Comparison of ENCODE assay signal across 21 cellular contexts in genomic region chr4:19187709-19188108, GRCh38.
A peak's percentile ranks its signal among the peaks of the same experiment; 100 is the strongest.
DNase-seq lines count a peak whose midpoint lies in the region; TF ChIP-seq lines count a peak whose summit lies in the region.
"Had no signal": no experiment of that assay in that cellular context is flagged by ENCODE, and none has a peak within 500 bp of the region (broad histone marks: within the 10 kb centered on the region; RNA-seq: fewer than 3 reads in every experiment).

No MANE protein-coding gene starts in this region.

- H2BK5ac ChIP-seq in mesenchymal stem cell (ENCODE audit: low read depth, low read length, poor library complexity, severe bottlenecking) = peak overlapping the region; percentile 62
- H2BK5ac ChIP-seq in neuronal stem cell (ENCODE audit: low read length) = no peak overlapping the region

- H3K18ac ChIP-seq in mesenchymal stem cell (ENCODE audit: low read depth in 1 of 2, low read length in 2 of 2) (no peak overlapping the region), neuronal stem cell (ENCODE audit: low read length) (no peak overlapping the region)

- no peak overlapping the region for H2BK12ac ChIP-seq in mesenchymal stem cell (ENCODE audit: low read length in 2 of 2)
- no peak overlapping the region for H2BK12ac ChIP-seq in neuronal stem cell (ENCODE audit: low read length)

- TF ChIP-seq EP300 in transverse colon (IDR thresholded peaks at IDR 0.05; ENCODE audit: low read depth) = no peak

- H3K4me3 ChIP-seq in colonic mucosa (no peak overlapping the region), mesenchymal stem cell (ENCODE audit: insufficient read depth in 1 of 2, low read depth in 1 of 2, low read length in 2 of 2) (no peak overlapping the region), neuronal stem cell (ENCODE audit: low read length in 2 of 2) (no peak overlapping the region), transverse colon (no peak overlapping the region)
- H3K4me3 ChIP-seq: GM23338, Peyer's patch had no signal

- H3K9ac ChIP-seq in colonic mucosa (ENCODE audit: low read depth in 2 of 2, low read length in 2 of 2) = no peak overlapping the region
- no peak overlapping the region for H3K9ac ChIP-seq in mesenchymal stem cell (ENCODE audit: low read length)
- no peak overlapping the region for H3K9ac ChIP-seq in neuronal stem cell (ENCODE audit: low read depth, low read length, poor library complexity)
- H3K9ac ChIP-seq: SK-N-SH had no signal

- H2AFZ ChIP-seq in mesenchymal stem cell (ENCODE audit: low read depth, low read length) = no peak overlapping the region
- H2AFZ ChIP-seq in neuronal stem cell (ENCODE audit: low read length) = peak overlapping the region; percentile 12
- H2AFZ ChIP-seq: GM23338 had no signal

- TF ChIP-seq CTCF in colonic mucosa (IDR thresholded peaks at IDR 0.05) = no peak
- no peak for TF ChIP-seq CTCF in transverse colon (IDR thresholded peaks at IDR 0.05)

- DNase-seq in colonic mucosa (no peak), mesenchymal stem cell (no peak), neuronal stem cell (ENCODE audit: low spot score) (no peak), transverse colon (no peak), SHP77 treated with DMSO at 0.1 percent for 48 hours (lab: John Stamatoyannopoulos, UW) (no peak), activated gamma-delta T cell (lab: John Stamatoyannopoulos, UW) (no peak)
- DNase-seq in stimulated activated CD4-positive, alpha-beta T cell treated with anti-CD3 and anti-CD28 coated beads, Interleukin-4, amount 100 ng/mL, for 1 hour = no peak
- DNase-seq: ACHN, DMS53, HCEC 1CT, Karpas-422, NCI-H1092, NCI-H1417 treated with DMSO at 0.1 percent for 48 hours, NCI-H1694 treated with DMSO at 0.1 percent for 48 hours, NCI-H2081, NCI-H2227 treated with DMSO at 0.1 percent for 48 hours, NCI-H526 treated with DMSO at 0.1 percent for 48 hours, Peyer's patch, SK-N-SH, SW 1271 had no signal

- no peak overlapping the region for H3K4ac ChIP-seq in mesenchymal stem cell (ENCODE audit: low read depth in 1 of 2, low read length in 2 of 2)
- no peak overlapping the region for H3K4ac ChIP-seq in neuronal stem cell (ENCODE audit: low read length)

- H3K4me2 ChIP-seq in mesenchymal stem cell (ENCODE audit: low read length, poor library complexity, severe bottlenecking) = no peak overlapping the region
- H3K4me2 ChIP-seq in neuronal stem cell (ENCODE audit: insufficient read depth, low read length, poor library complexity, severe bottlenecking) = no peak overlapping the region
- H3K4me2 ChIP-seq: GM23338, SK-N-SH had no signal

- H2BK120ac ChIP-seq in mesenchymal stem cell (ENCODE audit: low read depth, low read length) (no peak overlapping the region), neuronal stem cell (ENCODE audit: low read depth, low read length) (no peak overlapping the region)

- no peak for TF ChIP-seq POLR2A in transverse colon (IDR thresholded peaks at IDR 0.05)

- peak overlapping the region; percentile 4 for H3K27ac ChIP-seq in colonic mucosa
- no peak overlapping the region for H3K27ac ChIP-seq in mesenchymal stem cell (ENCODE audit: low read length, poor library complexity, severe bottlenecking)
- no peak overlapping the region for H3K27ac ChIP-seq in neuronal stem cell (replicated peaks; ENCODE audit: low read length)
- H3K27ac ChIP-seq in transverse colon = peak overlapping the region in 3 of 4 donors; percentile 26 to 53 (median 36)
- H3K27ac ChIP-seq: Peyer's patch had no signal

- H3K4me1 ChIP-seq in colonic mucosa (peaks cover 6% of the 10 kb centered on the region), mesenchymal stem cell (ENCODE audit: control insufficient read depth, insufficient read depth, low read depth, low read length) (peaks cover 1% of the 10 kb centered on the region), neuronal stem cell (ENCODE audit: control insufficient read depth in 2 of 2, insufficient read depth in 1 of 2, low read depth in 1 of 2, low read length in 2 of 2) (peaks cover 0 to 6% of the 10 kb centered on the region in 2 donors), transverse colon (peaks cover 0 to 23% (median 5%) of the 10 kb centered on the region in 4 donors)
- H3K4me1 ChIP-seq: Peyer's patch had no signal

- intact Hi-C loops in colonic mucosa (cut with DNase I) (no loop called here), transverse colon (cut with DNase I; ENCODE audit: low total_unique reads) (no loop called here)

- H4K91ac ChIP-seq in mesenchymal stem cell (ENCODE audit: low read length) (no peak overlapping the region), neuronal stem cell (ENCODE audit: low read depth, low read length, poor library complexity) (no peak overlapping the region)

- H4K8ac ChIP-seq in mesenchymal stem cell (ENCODE audit: low read length) (no peak overlapping the region), neuronal stem cell (ENCODE audit: low read depth, low read length) (no peak overlapping the region)

- H3K79me1 ChIP-seq in mesenchymal stem cell (replicated peaks; ENCODE audit: low read length, poor library complexity, severe bottlenecking) (no peaks in the 10 kb centered on the region), neuronal stem cell (ENCODE audit: low read depth, low read length) (no peaks in the 10 kb centered on the region)

- H3K36me3 ChIP-seq in colonic mucosa = no peaks in the 10 kb centered on the region
- no peaks in the 10 kb centered on the region for H3K36me3 ChIP-seq in mesenchymal stem cell (ENCODE audit: control insufficient read depth in 1 of 2, insufficient read depth in 2 of 2, low read depth in 1 of 2, low read length in 2 of 2)
- H3K36me3 ChIP-seq in neuronal stem cell (replicated peaks in 1 of 2; ENCODE audit: control insufficient read depth in 2 of 2, insufficient read depth in 2 of 2, low read length in 2 of 2) = no peaks in the 10 kb centered on the region
- no peaks in the 10 kb centered on the region for H3K36me3 ChIP-seq in transverse colon
- H3K36me3 ChIP-seq: Peyer's patch had no signal

- H3K27me3 ChIP-seq in colonic mucosa (no peaks in the 10 kb centered on the region), mesenchymal stem cell (ENCODE audit: control insufficient read depth in 1 of 2, insufficient read depth in 1 of 2, low read length in 2 of 2) (no peaks in the 10 kb centered on the region), neuronal stem cell (ENCODE audit: control insufficient read depth in 3 of 3, insufficient read depth in 3 of 3, low read depth in 1 of 3, low read length in 3 of 3) (no peaks in the 10 kb centered on the region), transverse colon (no peaks in the 10 kb centered on the region)
- H3K27me3 ChIP-seq: Peyer's patch had no signal

- H2AK5ac ChIP-seq in mesenchymal stem cell (ENCODE audit: low read length, severe bottlenecking) = peak overlapping the region; percentile 31
- no peak overlapping the region for H2AK5ac ChIP-seq in neuronal stem cell (ENCODE audit: low read depth, low read length)

- H3K23ac ChIP-seq in mesenchymal stem cell (ENCODE audit: low read length in 2 of 2) (no peak overlapping the region), neuronal stem cell (ENCODE audit: low read depth, low read length, poor library complexity) (no peak overlapping the region)

- H3K9me3 ChIP-seq in colonic mucosa = no peaks in the 10 kb centered on the region
- no peaks in the 10 kb centered on the region for H3K9me3 ChIP-seq in mesenchymal stem cell (ENCODE audit: control insufficient read depth, low read length)
- H3K9me3 ChIP-seq in neuronal stem cell (replicated peaks in 1 of 2; ENCODE audit: control insufficient read depth in 2 of 2, insufficient read depth in 1 of 2, low read depth in 1 of 2, low read length in 2 of 2) = no peaks in the 10 kb centered on the region
- H3K9me3 ChIP-seq in transverse colon = no peaks in the 10 kb centered on the region
- H3K9me3 ChIP-seq: Peyer's patch, SK-N-SH had no signal

- H3K14ac ChIP-seq in mesenchymal stem cell (ENCODE audit: low read length in 2 of 2) (no peak overlapping the region), neuronal stem cell (ENCODE audit: low read length) (no peak overlapping the region)

- in situ Hi-C loops in transverse colon (cut with MboI; ENCODE audit: low pct_ligation_motif_present in 1 of 4, low pct_unique_long_range_greater_than_20kb in 1 of 4, low sequenced_read_pairs in 3 of 4) = no loop called here

- H2BK15ac ChIP-seq in mesenchymal stem cell (ENCODE audit: low read depth, poor library complexity, severe bottlenecking) = no peak overlapping the region
- no peak overlapping the region for H2BK15ac ChIP-seq in neuronal stem cell (ENCODE audit: low read length)

- no CpG with 5 or more reads among the region's 3 CpGs for WGBS in mesenchymal stem cell
- no CpG with 5 or more reads among the region's 3 CpGs for WGBS in neuronal stem cell (ENCODE audit: extremely low coverage in 2 of 2, insufficient read length in 2 of 2, insufficient replicate concordance in 1 of 2), 2 donors
- WGBS in transverse colon (ENCODE audit: low coverage in 1 of 2), 2 donors = 32 to 55% methylated on average over 3 of the region's 3 CpGs

Comparison
In these comparisons a context has a peak if more than half of its experiments do, and no peak if none do; other contexts are left out.
1. H3K27ac ChIP-seq: peak in colonic mucosa (single experiment) and transverse colon (3 of 4); none in mesenchymal stem cell (single experiment) and neuronal stem cell (single experiment).